ENCODE assay signal across 15 cellular contexts in genomic region chr15:60101416-60101815, GRCh38.
DNase-seq lines count a peak whose midpoint lies in the region; ATAC-seq and TF ChIP-seq lines count a peak whose summit lies in the region.
"Had no signal": no experiment of that assay in that cellular context is flagged by ENCODE, and none has a peak within 500 bp of the region (broad histone marks: within the 10 kb centered on the region; RNA-seq: fewer than 3 reads in every experiment).

No MANE protein-coding gene starts in this region.

- no peak overlapping the region for H3K9ac ChIP-seq in neural progenitor cell
- H3K9ac ChIP-seq: BLaER1 had no signal

- peak; percentile 18 to 40 for DNase-seq in Caco-2
- no peak for DNase-seq in GM23338 (ENCODE audit: low spot score)
- no peak for DNase-seq in left lobe of liver (ENCODE audit: low spot score)
- peak; percentile 50 for DNase-seq in neural progenitor cell (ENCODE audit: low spot score)
- no peak for DNase-seq in gastrocnemius medialis
- no peak for DNase-seq in erythroblast (lab: John Stamatoyannopoulos, UW)
- no peak for DNase-seq in stimulated activated CD4-positive, alpha-beta T cell treated with anti-CD3 and anti-CD28 coated beads, Interleukin-15, amount 100 ng/mL, for 24 hours
- DNase-seq in activated T-cell treated with anti-CD3 and anti-CD28 coated beads, Interleukin-2, amount 50 U/mL, for 1 hour = no peak
- DNase-seq: 8988T; AML-193; CD8-positive, alpha-beta memory T cell; DMS79; IMR-90 had no signal

- in situ Hi-C loops in gastrocnemius medialis (cut with MboI; ENCODE audit: low sequenced_read_pairs in 4 of 4) = no loop called here

- H3K27ac Mint-ChIP-seq in Caco-2 (ENCODE audit: unreplicated experiment) (no peak overlapping the region), GM23338 (no peak overlapping the region), neural progenitor cell (no peak overlapping the region)
- H3K27ac Mint-ChIP-seq: CD8-positive, alpha-beta memory T cell had no signal

- CTCF ChIA-PET in Caco-2 (lab: Charles Lee) = no interaction called here

- H3K4me2 ChIP-seq in GM23338 (no peak overlapping the region), neural progenitor cell (peak overlapping the region; percentile 67)
- H3K4me2 ChIP-seq: BLaER1 had no signal

- H3F3A ChIP-seq in GM23338 (replicated peaks; ENCODE audit: low read depth) = no peaks in the 10 kb centered on the region
- peaks cover 18% of the 10 kb centered on the region for H3F3A ChIP-seq in neural progenitor cell (ENCODE audit: low read depth)

- H3K27me3 ChIP-seq in Caco-2 (replicated peaks; ENCODE audit: control insufficient read depth, insufficient read depth, low read length) = no peaks in the 10 kb centered on the region
- H3K27me3 ChIP-seq in GM23338 (ENCODE audit: insufficient read depth) = no peaks in the 10 kb centered on the region
- no peaks in the 10 kb centered on the region for H3K27me3 ChIP-seq in neural progenitor cell
- H3K27me3 ChIP-seq in gastrocnemius medialis = peaks cover 7 to 27% (median 14%) of the 10 kb centered on the region in 3 donors
- H3K27me3 ChIP-seq: BLaER1 had no signal

- H3K36me3 Mint-ChIP-seq in Caco-2 (ENCODE audit: insufficient read depth, unreplicated experiment) (no peaks in the 10 kb centered on the region), GM23338 (ENCODE audit: low read depth) (peaks cover 15% of the 10 kb centered on the region; the same call in 2 of the 3 replicates), neural progenitor cell (peaks cover 6% of the 10 kb centered on the region)
- H3K36me3 Mint-ChIP-seq: CD8-positive, alpha-beta memory T cell had no signal

- H3K4me3 Mint-ChIP-seq in Caco-2 (ENCODE audit: unreplicated experiment) (no peak overlapping the region), GM23338 (no peak overlapping the region), neural progenitor cell (no peak overlapping the region)
- H3K4me3 Mint-ChIP-seq: CD8-positive, alpha-beta memory T cell had no signal

- H3K27me3 Mint-ChIP-seq in Caco-2 (ENCODE audit: insufficient read depth, unreplicated experiment) = peaks cover 2% of the 10 kb centered on the region
- peaks cover 5% of the 10 kb centered on the region for H3K27me3 Mint-ChIP-seq in GM23338 (ENCODE audit: insufficient read depth, low read depth, poor library complexity)
- peaks cover 6% of the 10 kb centered on the region for H3K27me3 Mint-ChIP-seq in neural progenitor cell (ENCODE audit: insufficient read depth, low read depth)

- TF ChIP-seq CTCF in Caco-2 (IDR thresholded peaks at IDR 0.05; ENCODE audit: insufficient read depth in 1 of 2, low read depth in 1 of 2, low read length in 1 of 2, severe bottlenecking in 1 of 2, unreplicated experiment in 1 of 2) = no peak
- TF ChIP-seq CTCF in GM23338 (conservative IDR thresholded peaks at IDR 0.05; ENCODE audit: low read depth in 2 of 2) = no peak
- TF ChIP-seq CTCF in neural progenitor cell (IDR thresholded peaks at IDR 0.05) = no peak
- TF ChIP-seq CTCF in gastrocnemius medialis (IDR thresholded peaks at IDR 0.05 in 4 of 5, conservative IDR thresholded peaks at IDR 0.05 in 1 of 5) = no peak

- H3K36me3 ChIP-seq in Caco-2 (ENCODE audit: control insufficient read depth, insufficient read depth, low read length) (no peaks in the 10 kb centered on the region), GM23338 (ENCODE audit: insufficient read depth) (0 out of 2 replicates have a peak, but pooled peaks cover 3% of the 10 kb centered on the region), neural progenitor cell (no peaks in the 10 kb centered on the region), gastrocnemius medialis (no peaks in the 10 kb centered on the region)
- H3K36me3 ChIP-seq: BLaER1 had no signal

- H3K9me3 Mint-ChIP-seq in Caco-2 (ENCODE audit: unreplicated experiment) = peaks cover 7% of the 10 kb centered on the region
- H3K9me3 Mint-ChIP-seq in GM23338 = peaks cover 15% of the 10 kb centered on the region
- H3K9me3 Mint-ChIP-seq in neural progenitor cell = peaks cover 9% of the 10 kb centered on the region

- no peaks in the 10 kb centered on the region for H4K20me1 ChIP-seq in GM23338 (replicated peaks; ENCODE audit: insufficient read depth)
- H4K20me1 ChIP-seq in neural progenitor cell (ENCODE audit: low read depth) = no peaks in the 10 kb centered on the region
- H4K20me1 ChIP-seq: BLaER1 had no signal

- no peaks in the 10 kb centered on the region for H3K79me2 ChIP-seq in GM23338 (replicated peaks; ENCODE audit: insufficient read depth)
- H3K79me2 ChIP-seq in neural progenitor cell (ENCODE audit: low read depth) = peaks cover 3% of the 10 kb centered on the region

- 0 out of 2 replicates have a peak, but pooled peaks cover 5% of the 10 kb centered on the region for H3K9me2 ChIP-seq in GM23338 (ENCODE audit: insufficient read depth)

- no peaks in the 10 kb centered on the region for H3K4me1 Mint-ChIP-seq in Caco-2 (ENCODE audit: low read depth, unreplicated experiment)
- H3K4me1 Mint-ChIP-seq in GM23338 = no peaks in the 10 kb centered on the region
- H3K4me1 Mint-ChIP-seq in neural progenitor cell = peaks cover 19% of the 10 kb centered on the region
- H3K4me1 Mint-ChIP-seq: CD8-positive, alpha-beta memory T cell had no signal

- intact Hi-C loops in Caco-2 (cut with micrococcal nuclease; ENCODE audit: unreplicated experiment) (loop anchor here (1.0 kb wide), 1 partner anchor 8 kb away; no protein-coding TSS in a partner anchor), gastrocnemius medialis (cut with DNase I; ENCODE audit: low total_unique reads) (no loop called here)

- H2AFZ ChIP-seq in GM23338 (peak overlapping the region; percentile 91; the same call in 1 of the 2 replicates), neural progenitor cell (replicated peaks) (no peak overlapping the region)

- H3K9me3 ChIP-seq in Caco-2 = no peaks in the 10 kb centered on the region
- H3K9me3 ChIP-seq in neural progenitor cell (ENCODE audit: low read depth) = no peaks in the 10 kb centered on the region
- H3K9me3 ChIP-seq in gastrocnemius medialis = no peaks in the 10 kb centered on the region

- no peak overlapping the region for H3K4me3 ChIP-seq in Caco-2 (ENCODE audit: low read depth, low read length)
- H3K4me3 ChIP-seq in GM23338 = no peak overlapping the region
- no peak overlapping the region for H3K4me3 ChIP-seq in neural progenitor cell
- no peak overlapping the region for H3K4me3 ChIP-seq in gastrocnemius medialis
- H3K4me3 ChIP-seq: BLaER1 had no signal

- H3K27ac ChIP-seq in GM23338 (ENCODE audit: low read depth) (no peak overlapping the region), neural progenitor cell (peak overlapping the region; percentile 75), gastrocnemius medialis (no peak overlapping the region)
- H3K27ac ChIP-seq: BLaER1 had no signal

- ATAC-seq in GM23338 = no peak
- ATAC-seq in left lobe of liver = peak; percentile 29
- ATAC-seq in gastrocnemius medialis = no peak
- ATAC-seq: HCT116 had no signal

- POLR2A ChIA-PET in Caco-2 (lab: Charles Lee) = no interaction called here

- no peak for TF ChIP-seq POLR2A in gastrocnemius medialis (IDR thresholded peaks at IDR 0.05)
- no peak for TF ChIP-seq POLR2A in erythroblast (IDR thresholded peaks at IDR 0.05; ENCODE audit: low read length)

- H3K4me1 ChIP-seq in Caco-2 = 0 out of 2 replicates have a peak, but pooled peaks cover 4% of the 10 kb centered on the region
- 0 out of 2 replicates have a peak, but pooled peaks cover 8% of the 10 kb centered on the region for H3K4me1 ChIP-seq in GM23338 (ENCODE audit: insufficient read depth)
- H3K4me1 ChIP-seq in neural progenitor cell = peaks cover 32% of the 10 kb centered on the region
- H3K4me1 ChIP-seq in gastrocnemius medialis = no peaks in the 10 kb centered on the region

- BruUV-seq in Caco-2 (replicated peaks; lab: Mats Ljungman, UMichigan) = no TSS peak

TF ChIP-seq in GM23338, 12 proteins besides CTCF, POLR2A, EP300 and RAD21 (continues in another document):
- TF ChIP-seq NANOG (IDR thresholded peaks at IDR 0.05; ENCODE audit: borderline replicate concordance) (no peak), REST (IDR thresholded peaks at IDR 0.05; ENCODE audit: unreplicated experiment) (no peak), ZNF114 (CRISPR knock-in tag; IDR thresholded peaks at IDR 0.05) (no peak), JUNB (IDR thresholded peaks at IDR 0.05; ENCODE audit: unreplicated experiment) (no peak), STAT1 (IDR thresholded peaks at IDR 0.05; ENCODE audit: unreplicated experiment) (no peak), CREB1 (CRISPR knock-in tag; IDR thresholded peaks at IDR 0.05; ENCODE audit: low read depth) (no peak), ETS1 (IDR thresholded peaks at IDR 0.05) (no peak), EZH2phosphoT487 (IDR thresholded peaks at IDR 0.05; ENCODE audit: unreplicated experiment) (no peak)

Comparison
In these comparisons a context has a peak if more than half of its experiments do, and no peak if none do; other contexts are left out.
1. DNase-seq: peak in Caco-2 (2 of 2) and neural progenitor cell (single experiment); none in GM23338 (single experiment), left lobe of liver (single experiment), gastrocnemius medialis (0 of 2), erythroblast (0 of 2), stimulated activated CD4-positive, alpha-beta T cell treated with anti-CD3 and anti-CD28 coated beads, Interleukin-15, amount 100 ng/mL, for 24 hours (single experiment) and activated T-cell treated with anti-CD3 and anti-CD28 coated beads, Interleukin-2, amount 50 U/mL, for 1 hour (single experiment).